Comparison of ENCODE assay signal across 8 cellular contexts in the genomic region with DNA sequence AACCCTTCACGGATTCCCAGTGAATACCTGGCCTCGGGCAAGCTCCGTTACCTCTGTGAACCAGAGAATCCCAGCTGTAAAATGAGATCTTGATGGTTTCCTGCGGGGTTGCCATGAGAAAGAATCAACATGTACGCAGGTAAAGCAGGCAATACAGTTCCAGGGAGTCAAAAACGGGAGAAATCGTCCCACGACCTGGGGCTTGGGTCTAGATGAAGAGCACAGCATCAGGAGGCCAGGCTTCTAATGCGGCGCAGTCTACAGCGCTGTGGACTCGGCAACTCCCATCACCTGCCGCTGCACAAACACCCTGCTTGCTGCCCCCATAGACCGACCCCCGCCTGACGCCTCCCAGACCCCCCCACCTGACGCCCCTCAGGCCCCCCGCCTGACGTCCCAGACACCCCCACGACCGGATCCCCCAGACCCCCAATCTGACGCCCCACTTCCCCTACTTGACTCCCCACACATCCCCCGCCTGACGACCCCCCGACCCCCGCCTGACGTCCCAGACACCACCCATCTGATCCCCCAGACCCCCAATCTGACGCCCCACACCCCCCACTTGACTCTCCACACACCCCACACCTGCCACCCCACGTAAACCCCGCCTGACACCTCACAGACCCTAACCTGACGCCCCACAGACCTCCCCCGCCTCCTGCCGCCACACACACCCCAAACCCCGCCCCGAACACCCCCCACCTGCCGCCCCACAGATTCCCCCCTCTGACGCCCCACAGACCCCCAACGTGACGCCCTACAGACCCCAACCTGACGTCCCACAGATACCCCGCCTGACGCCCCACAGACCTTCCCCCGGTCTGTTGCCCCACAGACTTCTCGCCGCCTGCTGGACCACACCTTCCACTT. TPM values are rescaled to one million over a fixed set of nuclear protein-coding genes. Genes with fewer than 3 reads are reported as not detected.
DNase-seq lines count a peak whose midpoint lies in the region; ATAC-seq, FAIRE-seq and TF ChIP-seq lines count a peak whose summit lies in the region.

No MANE protein-coding gene starts in this region.

- peaks cover 21% of the 10 kb centered on the region; the same call in 2 of the 3 replicates for H3K4me1 ChIP-seq in A549
- H3K4me1 ChIP-seq in HCT116 (ENCODE audit: control insufficient read depth in 1 of 2, insufficient read depth in 2 of 2, low read length in 2 of 2) = peaks cover 7 to 25% of the 10 kb centered on the region in 2 experiments

- no peak overlapping the region for H2AFZ ChIP-seq in HCT116 (ENCODE audit: low read depth, low read length, poor library complexity, severe bottlenecking)

- H3K9me3 ChIP-seq in A549 (no peaks in the 10 kb centered on the region), HCT116 (ENCODE audit: control insufficient read depth in 1 of 2, insufficient read depth in 1 of 2, low read depth in 1 of 2, low read length in 2 of 2) (no peaks in the 10 kb centered on the region)

- no TSS peak for BruUV-seq in HCT116 (replicated peaks; lab: Mats Ljungman, UMichigan)

- RAD21 ChIA-PET in HCT116 (lab: Charles Lee; ENCODE audit: low non-redundant PET in 1 of 2, low total read pairs in 2 of 2, uncharacterized antibody in 2 of 2, unreplicated experiment in 2 of 2) = interaction anchor here in 1 of 2 experiments (0.6 kb wide), 1 partner anchor 35 kb away, joined by 5 read pairs; no protein-coding TSS in a partner anchor

- ATAC-seq in A549 (no peak), HCT116 (no peak), HG02884 (IDR thresholded peaks at IDR 0.05; ENCODE audit: unreplicated experiment) (no peak), HG03432 (IDR thresholded peaks at IDR 0.05; ENCODE audit: unreplicated experiment) (no peak)
- no peak for ATAC-seq in activated CD8-positive, alpha-beta T cell treated with anti-CD3 and anti-CD28 coated beads, Interleukin-2, amount 10 ng/mL, durations not matched to agents 7 days and 5 days

- DNase-seq in A549 (ENCODE audit: low read depth in 1 of 2, low spot score in 1 of 2) (no peak), HCT116 (ENCODE audit: low read depth, low spot score) (no peak), head of caudate nucleus (peak in 32 of 42 donors; percentile 3 to 59 (median 31)), renal cortical epithelial cell (ENCODE audit: low read depth) (peak; percentile 6), NCI-H2029 treated with DMSO at 0.1 percent for 48 hours (lab: John Stamatoyannopoulos, UW) (no peak)
- DNase-seq in activated CD8-positive, alpha-beta T cell treated with anti-CD3 and anti-CD28 coated beads, Interleukin-2, amount 10 ng/mL, durations not matched to agents 7 days and 5 days = peak; percentile 44

- peaks cover 6% of the 10 kb centered on the region; the same call in 1 of the 2 replicates for H4K20me1 ChIP-seq in HCT116 (ENCODE audit: insufficient read depth)

- WGBS in A549 (ENCODE audit: missing lambda C conversion rate) = 77% methylated on average over 13 of the region's 45 CpGs

- H3K9me2 ChIP-seq in HCT116 (ENCODE audit: insufficient read depth) = no peaks in the 10 kb centered on the region

- H3K27me3 Mint-ChIP-seq in activated CD8-positive, alpha-beta T cell treated with anti-CD3 and anti-CD28 coated beads, Interleukin-2, amount 10 ng/mL, durations not matched to agents 7 days and 5 days (ENCODE audit: low read depth) = no peaks in the 10 kb centered on the region

- no peak for TF ChIP-seq EP300 in A549 (IDR thresholded peaks at IDR 0.05)

- intact Hi-C loops in HCT116 (cut with micrococcal nuclease) = loop anchor here (10.0 kb wide), 1 partner anchor 980 kb away; no protein-coding TSS in a partner anchor
- intact Hi-C loops in head of caudate nucleus (cut with DNase I) = no loop called here

- TF ChIP-seq RAD21 in A549 (conservative IDR thresholded peaks at IDR 0.05 in 1 of 2, IDR thresholded peaks at IDR 0.05 in 1 of 2) (no peak), HCT116 (IDR thresholded peaks at IDR 0.05; ENCODE audit: low read depth) (no peak)

- TF ChIP-seq POLR2A in A549 (IDR thresholded peaks at IDR 0.05; ENCODE audit: low read length) (no peak), HCT116 (IDR thresholded peaks at IDR 0.05; ENCODE audit: borderline replicate concordance, extremely low read depth, insufficient read depth, insufficient read length) (no peak)

- peak overlapping the region; percentile 55 to 91; a peak in 4 of 6 replicates for H3K27ac ChIP-seq in A549
- no peak overlapping the region for H3K27ac ChIP-seq in HCT116 (ENCODE audit: low read depth, low read length)

- peak overlapping the region; percentile 57 for H3K4me3 ChIP-seq in A549
- H3K4me3 ChIP-seq in HCT116 (replicated peaks in 1 of 2; ENCODE audit: low read depth in 1 of 2, low read length in 2 of 2) = peak overlapping the region in 1 of 2 experiments; percentile 39; a peak in 2 of 4 replicates

- no peaks in the 10 kb centered on the region for H3K9me3 Mint-ChIP-seq in activated CD8-positive, alpha-beta T cell treated with anti-CD3 and anti-CD28 coated beads, Interleukin-2, amount 10 ng/mL, durations not matched to agents 7 days and 5 days (ENCODE audit: insufficient read depth)

- peaks cover 22% of the 10 kb centered on the region for H3K36me3 Mint-ChIP-seq in activated CD8-positive, alpha-beta T cell treated with anti-CD3 and anti-CD28 coated beads, Interleukin-2, amount 10 ng/mL, durations not matched to agents 7 days and 5 days (ENCODE audit: low read depth)

- no peak for FAIRE-seq in A549 (lab: Jason Lieb, UNC)

- TF ChIP-seq CTCF in A549 (IDR thresholded peaks at IDR 0.05) = no peak
- TF ChIP-seq CTCF in HCT116 (IDR thresholded peaks at IDR 0.05 in 2 of 3, conservative IDR thresholded peaks at IDR 0.05 in 1 of 3; ENCODE audit: borderline replicate concordance in 1 of 3, insufficient read depth in 1 of 3, low read depth in 2 of 3, low read length in 2 of 3) = no peak

- H3K79me2 ChIP-seq in HCT116 (ENCODE audit: insufficient read depth, low read length) = peaks cover 28% of the 10 kb centered on the region

- H3K36me3 ChIP-seq in HCT116 (ENCODE audit: control insufficient read depth in 1 of 2, insufficient read depth in 2 of 2, low read length in 2 of 2) = peaks cover 0 to 8% of the 10 kb centered on the region in 2 experiments; a peak in 1 of 4 replicates

- CTCF ChIA-PET in A549 (lab: Yijun Ruan, JAX) = no interaction called here
- CTCF ChIA-PET in HCT116 (lab: Charles Lee) = no interaction called here
- CTCF ChIA-PET in activated CD8-positive, alpha-beta T cell treated with anti-CD3 and anti-CD28 coated beads, Interleukin-2, amount 10 ng/mL, durations not matched to agents 7 days and 5 days (lab: Charles Lee) = interaction anchor here (1.0 to 2.1 kb wide), 4 partner anchors 9 to 684 kb away, joined by 3 to 5 read pairs (median 3); no protein-coding TSS in a partner anchor

- H3K4me3 Mint-ChIP-seq in activated CD8-positive, alpha-beta T cell treated with anti-CD3 and anti-CD28 coated beads, Interleukin-2, amount 10 ng/mL, durations not matched to agents 7 days and 5 days = peak overlapping the region; percentile 89

- no peaks in the 10 kb centered on the region for H3K27me3 ChIP-seq in HCT116 (ENCODE audit: insufficient read depth, low read length)

- peak overlapping the region; percentile 85 for H3K27ac Mint-ChIP-seq in activated CD8-positive, alpha-beta T cell treated with anti-CD3 and anti-CD28 coated beads, Interleukin-2, amount 10 ng/mL, durations not matched to agents 7 days and 5 days

- no peak overlapping the region for H3K9ac ChIP-seq in HCT116 (ENCODE audit: low read length)

- H3K4me2 ChIP-seq in A549 (peak overlapping the region; percentile 62), HCT116 (ENCODE audit: low read length) (0 out of 2 replicates have a peak overlapping the region, but pooled peaks have one; percentile 17)

- H3K4me1 Mint-ChIP-seq in activated CD8-positive, alpha-beta T cell treated with anti-CD3 and anti-CD28 coated beads, Interleukin-2, amount 10 ng/mL, durations not matched to agents 7 days and 5 days (ENCODE audit: low read depth) = peaks cover 43% of the 10 kb centered on the region

- POLR2A ChIA-PET in A549 (lab: Yijun Ruan, JAX) = no interaction called here
- POLR2A ChIA-PET in HCT116 (lab: Charles Lee) = no interaction called here
- POLR2A ChIA-PET in activated CD8-positive, alpha-beta T cell treated with anti-CD3 and anti-CD28 coated beads, Interleukin-2, amount 10 ng/mL, durations not matched to agents 7 days and 5 days (lab: Charles Lee) = no interaction called here

RNA-seq across cellular contexts. Expression of gene LIG4, which starts 0.6 kb away (rescaled TPM):
- polyA plus RNA-seq in A549 (2011; rRNA removed) (9.1 and 10.0 TPM in 2 replicates), A549 (2017; fragmentation: RNase III; extraction: RNeasy Plus Mini Kit Qiagen cat#74134 plus additional on column Dnase treatment) (7.1 to 7.9 TPM (median 7.5 TPM) in 3 replicates)
- polyA plus RNA-seq in A549 (2012; cell fraction: cytosol; rRNA removed) = 1.3 TPM in 2 replicates
- polyA plus RNA-seq in A549 (2012; cell fraction: nucleus; rRNA removed) = 0.84 and 1.3 TPM in 2 replicates
- polyA minus RNA-seq in A549 (2011; rRNA and poly(A)+ RNA removed) = 2.1 and 2.6 TPM in 2 replicates
- total RNA-seq in HCT116 (2021; ENCODE audit: unreplicated experiment) (7.4 TPM), renal cortical epithelial cell (20.3 and 27.5 TPM in 2 replicates)
- 2.1 and 2.7 TPM in 2 replicates for polyA plus RNA-seq in HCT116 (2012)
- 1 to 10 TPM; 6.9 to 8.0 TPM for total RNA-seq in activated CD8-positive, alpha-beta T cell treated with anti-CD3 and anti-CD28 coated beads, Interleukin-2, amount 10 ng/mL, durations not matched to agents 7 days and 5 days

RNA-seq across cellular contexts. Expression of gene ABHD13, which starts 3.4 kb away (rescaled TPM):
- polyA plus RNA-seq in A549 (2011; rRNA removed) (6.7 and 9.7 TPM in 2 replicates), A549 (2017; fragmentation: RNase III; extraction: RNeasy Plus Mini Kit Qiagen cat#74134 plus additional on column Dnase treatment) (4.7 to 5.7 TPM (median 5.7 TPM) in 3 replicates)
- 1.8 and 2.2 TPM in 2 replicates for polyA plus RNA-seq in A549 (2012; cell fraction: cytosol; rRNA removed)
- polyA plus RNA-seq in A549 (2012; cell fraction: nucleus; rRNA removed) = 0.72 and 1.2 TPM in 2 replicates
- polyA minus RNA-seq in A549 (2011; rRNA and poly(A)+ RNA removed) = 1.8 and 2.2 TPM in 2 replicates
- total RNA-seq in HCT116 (2021; ENCODE audit: unreplicated experiment) (4.1 TPM), renal cortical epithelial cell (9.0 and 9.6 TPM in 2 replicates)
- 1.0 and 1.5 TPM in 2 replicates for polyA plus RNA-seq in HCT116 (2012)
- 1 to 10 TPM; 5.8 to 6.6 TPM for total RNA-seq in activated CD8-positive, alpha-beta T cell treated with anti-CD3 and anti-CD28 coated beads, Interleukin-2, amount 10 ng/mL, durations not matched to agents 7 days and 5 days

RNA-seq across cellular contexts. Expression of gene TNFSF13B, which starts 54.8 kb away (rescaled TPM):
- polyA plus RNA-seq in A549 (2011; rRNA removed) (0.22 and 0.32 TPM in 2 replicates), A549 (2017; fragmentation: RNase III; extraction: RNeasy Plus Mini Kit Qiagen cat#74134 plus additional on column Dnase treatment) (0.05 to 0.13 TPM in 2 of 3 replicates, not detected in the other)
- polyA plus RNA-seq in A549 (2012; cell fraction: cytosol; rRNA removed) = not detected in 2 replicates
- 0.05 TPM in 1 of 2 replicates, not detected in the other for polyA plus RNA-seq in A549 (2012; cell fraction: nucleus; rRNA removed)
- 0.45 TPM in 1 of 2 replicates, not detected in the other for polyA minus RNA-seq in A549 (2011; rRNA and poly(A)+ RNA removed)
- total RNA-seq in HCT116 (2021; ENCODE audit: unreplicated experiment) (1.3 TPM), renal cortical epithelial cell (1.3 and 4.7 TPM in 2 replicates)
- 0.23 TPM in 1 of 2 replicates, not detected in the other for polyA plus RNA-seq in HCT116 (2012)
- 1 to 10 TPM; 3.1 to 5.2 TPM for total RNA-seq in activated CD8-positive, alpha-beta T cell treated with anti-CD3 and anti-CD28 coated beads, Interleukin-2, amount 10 ng/mL, durations not matched to agents 7 days and 5 days

Comparison
In these comparisons a context has a peak if more than half of its experiments do, and no peak if none do; other contexts are left out.
1. DNase-seq: peak in activated CD8-positive, alpha-beta T cell treated with anti-CD3 and anti-CD28 coated beads, Interleukin-2, amount 10 ng/mL, durations not matched to agents 7 days and 5 days (single experiment), head of caudate nucleus (32 of 42) and renal cortical epithelial cell (single experiment); none in A549 (0 of 2), HCT116 (single experiment) and NCI-H2029 treated with DMSO at 0.1 percent for 48 hours (single experiment).